8 cellular contexts compared by ENCODE assay signal in the genomic region with DNA sequence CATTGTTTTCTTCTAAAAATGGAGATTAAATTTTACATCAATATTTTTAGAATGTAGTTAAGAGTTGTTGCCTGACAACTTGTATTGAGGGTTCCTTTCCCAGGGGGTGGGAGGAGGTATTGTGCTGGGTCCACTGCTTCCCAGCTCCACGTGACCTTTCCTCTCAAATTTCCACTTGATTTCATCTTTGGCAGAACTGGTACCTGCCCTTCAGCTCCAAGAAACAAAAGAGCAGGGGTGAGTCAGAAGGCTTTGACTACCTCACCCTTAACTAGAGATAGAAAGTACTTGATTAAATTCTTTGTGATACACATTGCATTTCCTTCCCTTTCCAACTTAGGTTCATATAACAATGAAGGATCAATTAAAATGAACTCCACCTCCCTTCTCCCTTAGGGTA. TPM values are rescaled to one million over a fixed set of nuclear protein-coding genes. Genes with fewer than 3 reads are reported as not detected.
DNase-seq lines count a peak whose midpoint lies in the region; ATAC-seq and TF ChIP-seq lines count a peak whose summit lies in the region.

No MANE protein-coding gene starts in this region.

- H3K27ac ChIP-seq in epithelial cell of prostate (peak overlapping the region; percentile 77), neural progenitor cell (no peak overlapping the region)

- peaks cover 70% of the 10 kb centered on the region for H3K4me1 Mint-ChIP-seq in neural progenitor cell

- H3K27me3 ChIP-seq in neural progenitor cell: peaks cover 50% of the 10 kb centered on the region

- peaks cover 19% of the 10 kb centered on the region for H3K36me3 Mint-ChIP-seq in neural progenitor cell

- peaks cover 7% of the 10 kb centered on the region for H4K20me1 ChIP-seq in neural progenitor cell (ENCODE audit: low read depth)

- no peak overlapping the region for H3K9ac ChIP-seq in neural progenitor cell

- DNase-seq in COLO668 (lab: John Stamatoyannopoulos, UW; ENCODE audit: unreplicated experiment) (peak; percentile 20), NCI-H446 treated with DMSO at 0.1 percent for 48 hours (lab: John Stamatoyannopoulos, UW) (peak; percentile 30), epithelial cell of prostate (ENCODE audit: low read depth, low spot score) (no peak), neural progenitor cell (ENCODE audit: low spot score) (no peak), NCI-H82 treated with DMSO at 0.1 percent for 48 hours (lab: John Stamatoyannopoulos, UW; ENCODE audit: unreplicated experiment) (no peak), inferior parietal cortex (ENCODE audit: extremely low spot score) (no peak)

- peak overlapping the region; percentile 92 for H3K4me2 ChIP-seq in neural progenitor cell

- no peak for TF ChIP-seq CTCF in neural progenitor cell (IDR thresholded peaks at IDR 0.05)

- peak overlapping the region; percentile 27 for H3K27ac Mint-ChIP-seq in neural progenitor cell

- H3F3A ChIP-seq in neural progenitor cell (ENCODE audit: low read depth): peaks cover 50% of the 10 kb centered on the region

- peaks cover 14% of the 10 kb centered on the region for H3K9me3 Mint-ChIP-seq in neural progenitor cell

- H3K4me3 Mint-ChIP-seq in neural progenitor cell: peak overlapping the region; percentile 93

- H3K27me3 Mint-ChIP-seq in neural progenitor cell (ENCODE audit: insufficient read depth, low read depth): peaks cover 2% of the 10 kb centered on the region

- no peaks in the 10 kb centered on the region for H3K36me3 ChIP-seq in neural progenitor cell

- no peaks in the 10 kb centered on the region for H3K79me2 ChIP-seq in neural progenitor cell (ENCODE audit: low read depth)

- ATAC-seq in HG02623 (IDR thresholded peaks at IDR 0.05; ENCODE audit: unreplicated experiment) (no peak), GM19467 (IDR thresholded peaks at IDR 0.05; ENCODE audit: unreplicated experiment) (no peak)

- H3K9me3 ChIP-seq in neural progenitor cell (ENCODE audit: low read depth): no peaks in the 10 kb centered on the region

- peak overlapping the region; percentile 61 for H3K4me3 ChIP-seq in neural progenitor cell

- no peak overlapping the region for H2AFZ ChIP-seq in neural progenitor cell (replicated peaks)

- H3K4me1 ChIP-seq in neural progenitor cell: peaks cover 32% of the 10 kb centered on the region

RNA-seq across cellular contexts. Expression of a gene that starts 19.7 kb away (rescaled TPM):
- total RNA-seq in neural progenitor cell (ENCODE audit: low replicate concordance): 87.6 and 90.2 TPM in 2 replicates

Comparison
In these comparisons a context has a peak if more than half of its experiments do, and no peak if none do; other contexts are left out.
1. DNase-seq: peak in COLO668 (single experiment) and NCI-H446 treated with DMSO at 0.1 percent for 48 hours (single experiment); none in epithelial cell of prostate (single experiment), neural progenitor cell (single experiment), NCI-H82 treated with DMSO at 0.1 percent for 48 hours (single experiment) and inferior parietal cortex (single experiment).